Comparison of ENCODE assay signal across 9 cellular contexts in the genomic region with DNA sequence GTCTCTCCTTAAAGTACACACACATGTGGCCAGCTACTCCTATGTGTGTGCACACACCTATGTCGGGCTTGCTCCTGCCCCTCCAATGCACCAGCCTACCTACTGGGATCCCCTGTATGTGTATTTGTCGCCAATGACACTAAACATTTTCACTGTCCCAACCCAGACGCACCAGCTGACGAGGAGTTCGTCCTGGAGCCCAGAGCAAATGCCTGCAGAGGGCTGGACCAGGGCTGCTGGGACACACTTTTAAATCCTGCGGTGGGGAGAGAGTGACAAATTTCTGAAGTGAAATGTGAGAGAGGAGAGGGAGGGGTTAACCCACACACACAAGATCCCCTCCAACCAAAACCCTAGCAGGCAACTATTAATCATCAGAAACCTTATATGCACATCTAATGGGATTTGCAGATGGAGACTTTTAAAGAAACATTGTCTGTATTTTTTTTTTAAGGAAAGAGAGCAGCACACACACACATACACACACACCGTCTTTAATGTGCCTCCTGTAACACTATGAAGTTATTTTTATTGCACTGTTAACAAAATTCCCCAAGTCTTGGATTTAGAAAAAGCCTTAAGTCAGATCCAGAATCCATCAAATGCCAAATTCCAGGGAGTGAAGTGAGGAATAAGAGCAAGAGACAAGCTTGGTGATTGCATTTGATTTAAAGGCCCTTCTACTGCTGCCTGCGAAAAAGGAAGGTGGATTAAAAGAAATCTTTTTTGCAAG. TPM values are rescaled to one million over a fixed set of nuclear protein-coding genes. Genes with fewer than 3 reads are reported as not detected.
DNase-seq lines count a peak whose midpoint lies in the region; ATAC-seq and TF ChIP-seq lines count a peak whose summit lies in the region.
"Had no signal": no experiment of that assay in that cellular context is flagged by ENCODE, and none has a peak within 500 bp of the region (broad histone marks: within the 10 kb centered on the region; RNA-seq: fewer than 3 reads in every experiment).

A gene (minus strand): TSS at position 224 of the 733 bp plus-strand sequence. CDS start 388 bp downstream, outside the sequence.

- H3K4me1 Mint-ChIP-seq in T-cell: peaks cover 29 to 60% (median 39%) of the 10 kb centered on the region in 3 donors

- H3K4me3 ChIP-seq in GM12864 (ENCODE audit: low read depth, low read length): no peak within 1 kb of the TSS; the same call in 1 of the 2 replicates
- peak within 1 kb of the TSS; percentile 33 to 45 (median 39) for H3K4me3 ChIP-seq in esophagus muscularis mucosa
- peak within 1 kb of the TSS; percentile 58 to 68 (median 60) for H3K4me3 ChIP-seq in skeletal muscle tissue (ENCODE audit: low read length in 3 of 3)

- CTCF ChIA-PET in T-cell (lab: Charles Lee): no interaction called here

- H3K36me3 ChIP-seq in esophagus muscularis mucosa (no peaks in the 10 kb centered on the region), skeletal muscle tissue (ENCODE audit: control insufficient read depth in 3 of 3, insufficient read depth in 3 of 3, low read length in 3 of 3) (no peaks in the 10 kb centered on the region)

- POLR2A ChIA-PET in T-cell (lab: Charles Lee): no interaction called here

- intact Hi-C loops in esophagus muscularis mucosa (cut with DNase I): no loop called here

- WGBS in esophagus muscularis mucosa: 39% methylated on average over 8 of the region's 8 CpGs

- H3K9me3 ChIP-seq in esophagus muscularis mucosa (no peaks in the 10 kb centered on the region), skeletal muscle tissue (ENCODE audit: control insufficient read depth in 3 of 3, low read length in 3 of 3) (no peaks in the 10 kb centered on the region)

- peaks cover 0 to 5% of the 10 kb centered on the region in 2 donors for H3K27me3 Mint-ChIP-seq in T-cell

- H3K27ac ChIP-seq in esophagus muscularis mucosa (replicated peaks in 1 of 4) (peak within 1 kb of the TSS; percentile 9 to 62 (median 51)), skeletal muscle tissue (ENCODE audit: low read depth, low read length) (peak within 1 kb of the TSS; percentile 25)

- H3K4me3 Mint-ChIP-seq in T-cell: peak within 1 kb of the TSS; percentile 36 to 62 (median 39)

- ATAC-seq in T-cell (replicated peaks in 1 of 4): peak in 1 of 4 experiments; percentile 14
- no peak for ATAC-seq in HG02571 (IDR thresholded peaks at IDR 0.05; ENCODE audit: unreplicated experiment)

- DNase-seq in GM12864 (ENCODE audit: low read depth) (peak; percentile 37), T-cell (no peak), esophagus muscularis mucosa (ENCODE audit: extremely low spot score) (no peak), KG1 (lab: John Stamatoyannopoulos, UW) (no peak), NCI-H1092 treated with DMSO at 0.1 percent for 48 hours (lab: John Stamatoyannopoulos, UW) (no peak)
- no peak for DNase-seq in effector CD4-positive, alpha-beta T cell

- no peaks in the 10 kb centered on the region for H3K36me3 Mint-ChIP-seq in T-cell

- H3K27me3 ChIP-seq in esophagus muscularis mucosa: peaks cover 0 to 15% (median 0%) of the 10 kb centered on the region in 4 donors
- H3K27me3 ChIP-seq in skeletal muscle tissue (ENCODE audit: control insufficient read depth in 3 of 3, insufficient read depth in 3 of 3, low read length in 3 of 3): peaks cover 0 to 2% (median 0%) of the 10 kb centered on the region in 3 donors

- no peak for TF ChIP-seq EP300 in esophagus muscularis mucosa (IDR thresholded peaks at IDR 0.05)

- TF ChIP-seq CTCF in GM12864 (IDR thresholded peaks at IDR 0.05; ENCODE audit: low read depth, low read length, missing control alignments) (no peak), esophagus muscularis mucosa (IDR thresholded peaks at IDR 0.05) (no peak)

- H3K4me1 ChIP-seq in esophagus muscularis mucosa: peaks cover 13 to 38% (median 27%) of the 10 kb centered on the region in 4 donors
- H3K4me1 ChIP-seq in skeletal muscle tissue (ENCODE audit: control insufficient read depth in 3 of 3, insufficient read depth in 3 of 3, low read length in 3 of 3): peaks cover 21 to 27% (median 24%) of the 10 kb centered on the region in 3 donors

- no peaks in the 10 kb centered on the region for H3K9me3 Mint-ChIP-seq in T-cell

- peak within 1 kb of the TSS in 1 of 3 donors; percentile 76 for H3K9ac ChIP-seq in skeletal muscle tissue (ENCODE audit: low read depth in 1 of 3, low read length in 3 of 3)

- peak within 1 kb of the TSS; percentile 86 for H3K27ac Mint-ChIP-seq in T-cell

- no peak for TF ChIP-seq POLR2A in esophagus muscularis mucosa (IDR thresholded peaks at IDR 0.05; ENCODE audit: low read depth)

RNA-seq across cellular contexts. Expression of the gene that starts here (rescaled TPM):
- 1 to 10 TPM; 2.9 to 5.5 (median 3.6) TPM for total RNA-seq in T-cell
- 10 to 100 TPM in 3 of 4 donors, 1 to 10 TPM in 1; 6.6 to 16.1 (median 12.9) TPM for total RNA-seq in esophagus muscularis mucosa
- 12.5 TPM for total RNA-seq in skeletal muscle tissue
- total RNA-seq: epithelial cell of proximal tubule had no signal
